Comparison of ENCODE assay signal across 8 cellular contexts in genomic region chr12:1804545-1805332, GRCh38. TPM values are rescaled to one million over a fixed set of nuclear protein-coding genes. Genes with fewer than 3 reads are reported as not detected.
DNase-seq lines count a peak whose midpoint lies in the region; TF ChIP-seq lines count a peak whose summit lies in the region.

No MANE protein-coding gene starts in this region.

- no peaks in the 10 kb centered on the region for H3K4me1 ChIP-seq in HEK293 (ENCODE audit: control insufficient read depth, insufficient read depth, low read length)
- H3K4me1 ChIP-seq in SK-N-SH (ENCODE audit: control insufficient read depth in 1 of 2, insufficient read depth in 2 of 2, low read depth in 1 of 2, low read length in 1 of 2) = peaks cover 0 to 29% of the 10 kb centered on the region in 2 experiments; a peak in 1 of 4 replicates

- no peak overlapping the region for H3K4me2 ChIP-seq in SK-N-SH

- POLR2A ChIA-PET in HEK293 (lab: Yijun Ruan, JAX) = no interaction called here
- POLR2A ChIA-PET in SK-N-SH (lab: Yijun Ruan, JAX) = no interaction called here

- intact Hi-C loops in activated naive CD4-positive, alpha-beta T cell treated with anti-CD3 and anti-CD28 coated beads for 36 hours (cut with micrococcal nuclease) = loop anchor here (1.0 kb wide), 1 partner anchor 8 kb away; no protein-coding TSS in a partner anchor

- no peak for TF ChIP-seq CTCF in HEK293 (tag by site-specific recombination; IDR thresholded peaks at IDR 0.05)
- TF ChIP-seq CTCF in SK-N-SH (IDR thresholded peaks at IDR 0.05) = no peak
- no peak for TF ChIP-seq CTCF in glutamatergic neuron (IDR thresholded peaks at IDR 0.05; ENCODE audit: partially characterized antibody, unreplicated experiment)
- TF ChIP-seq CTCF in progenitor cell of endocrine pancreas (IDR thresholded peaks at IDR 0.05; ENCODE audit: unreplicated experiment) = no peak

- H4K20me1 ChIP-seq in SK-N-SH (ENCODE audit: insufficient read depth) = no peaks in the 10 kb centered on the region

- no peak for TF ChIP-seq RAD21 in SK-N-SH (IDR thresholded peaks at IDR 0.05; ENCODE audit: low read length)

- H2AFZ ChIP-seq in SK-N-SH (ENCODE audit: low read depth) = peak overlapping the region; percentile 99

- H3K36me3 ChIP-seq in HEK293 (ENCODE audit: control insufficient read depth in 2 of 2, insufficient read depth in 1 of 2, low read length in 2 of 2) (no peaks in the 10 kb centered on the region), SK-N-SH (replicated peaks in 1 of 2; ENCODE audit: control insufficient read depth in 1 of 2, insufficient read depth in 2 of 2, low read length in 1 of 2) (no peaks in the 10 kb centered on the region)

- H3K9ac ChIP-seq in SK-N-SH = no peak overlapping the region

- H3F3A ChIP-seq in SK-N-SH (replicated peaks; ENCODE audit: insufficient read depth) = no peaks in the 10 kb centered on the region

- no peaks in the 10 kb centered on the region for H3K9me3 Mint-ChIP-seq in activated naive CD4-positive, alpha-beta T cell treated with anti-CD3 and anti-CD28 coated beads for 36 hours
- H3K9me3 Mint-ChIP-seq in glutamatergic neuron (ENCODE audit: unreplicated experiment) = peaks cover 6% of the 10 kb centered on the region
- H3K9me3 Mint-ChIP-seq in progenitor cell of endocrine pancreas (ENCODE audit: low read depth) = no peaks in the 10 kb centered on the region

- H3K27ac Mint-ChIP-seq in activated naive CD4-positive, alpha-beta T cell treated with anti-CD3 and anti-CD28 coated beads for 36 hours = peak overlapping the region; percentile 74
- H3K27ac Mint-ChIP-seq in glutamatergic neuron (ENCODE audit: unreplicated experiment) (no peak overlapping the region), progenitor cell of endocrine pancreas (no peak overlapping the region)

- DNase-seq in GF-D8 (lab: John Stamatoyannopoulos, UW) = peak; percentile 65
- DNase-seq in NAMALWA (ENCODE audit: low spot score) = peak; percentile 93
- DNase-seq in SK-N-SH = peak; percentile 94
- peak; percentile 95 for DNase-seq in activated naive CD4-positive, alpha-beta T cell treated with anti-CD3 and anti-CD28 coated beads for 36 hours
- peak; percentile 86 for DNase-seq in glutamatergic neuron
- DNase-seq in progenitor cell of endocrine pancreas (ENCODE audit: low spot score, unreplicated experiment) = peak; percentile 67
- DNase-seq in ureter (ENCODE audit: low spot score) = peak; percentile 85

- no peaks in the 10 kb centered on the region for H3K27me3 ChIP-seq in SK-N-SH (ENCODE audit: insufficient read depth)

- H3K9me3 ChIP-seq in HEK293 (ENCODE audit: control insufficient read depth, insufficient read depth, low read depth, low read length) (no peaks in the 10 kb centered on the region), SK-N-SH (no peaks in the 10 kb centered on the region)

- WGBS in SK-N-SH (ENCODE audit: low lambda C conversion rate) = 41% methylated on average over 24 of the region's 25 CpGs

- H3K27ac ChIP-seq in HEK293 (ENCODE audit: extremely low read depth, low read depth, low read length) (no peak overlapping the region), SK-N-SH (ENCODE audit: low read depth in 2 of 2, low read length in 1 of 2) (peak overlapping the region in 1 of 2 experiments; percentile 63; a peak in 1 of 4 replicates)

- no peaks in the 10 kb centered on the region for H3K27me3 Mint-ChIP-seq in activated naive CD4-positive, alpha-beta T cell treated with anti-CD3 and anti-CD28 coated beads for 36 hours (ENCODE audit: low read depth)
- no peaks in the 10 kb centered on the region for H3K27me3 Mint-ChIP-seq in glutamatergic neuron (ENCODE audit: unreplicated experiment)
- H3K27me3 Mint-ChIP-seq in progenitor cell of endocrine pancreas = no peaks in the 10 kb centered on the region

- CTCF ChIA-PET in HEK293 (lab: Yijun Ruan, JAX) (interaction anchor here (0.5 to 5.1 kb wide), 4 partner anchors 13 to 151 kb away, joined by 3 to 22 read pairs (median 4); no protein-coding TSS in a partner anchor), SK-N-SH (lab: Yijun Ruan, JAX) (interaction anchor here (0.7 to 17.5 kb wide), 5 partner anchors 9 to 152 kb away, joined by 3 to 349 read pairs (median 3); no protein-coding TSS in a partner anchor)
- CTCF ChIA-PET in activated naive CD4-positive, alpha-beta T cell treated with anti-CD3 and anti-CD28 coated beads for 36 hours (lab: Charles Lee) = interaction anchor here (0.8 to 1.0 kb wide), 2 partner anchors 14 to 135 kb away, joined by 3 to 5 read pairs; no protein-coding TSS in a partner anchor

- no peaks in the 10 kb centered on the region for H3K36me3 Mint-ChIP-seq in activated naive CD4-positive, alpha-beta T cell treated with anti-CD3 and anti-CD28 coated beads for 36 hours (ENCODE audit: low read depth)
- H3K36me3 Mint-ChIP-seq in glutamatergic neuron (ENCODE audit: unreplicated experiment) (no peaks in the 10 kb centered on the region), progenitor cell of endocrine pancreas (ENCODE audit: insufficient read depth) (no peaks in the 10 kb centered on the region)

- no peaks in the 10 kb centered on the region for H3K9me2 ChIP-seq in SK-N-SH

- H3K4me3 Mint-ChIP-seq in activated naive CD4-positive, alpha-beta T cell treated with anti-CD3 and anti-CD28 coated beads for 36 hours = peak overlapping the region; percentile 20
- no peak overlapping the region for H3K4me3 Mint-ChIP-seq in glutamatergic neuron (ENCODE audit: unreplicated experiment)
- no peak overlapping the region for H3K4me3 Mint-ChIP-seq in progenitor cell of endocrine pancreas (ENCODE audit: low read depth)

- TF ChIP-seq EP300 in SK-N-SH (IDR thresholded peaks at IDR 0.05; ENCODE audit: borderline replicate concordance in 1 of 2, low read depth in 1 of 2, low read length in 1 of 2) = no peak

- H3K4me3 ChIP-seq in HEK293 (ENCODE audit: low read depth, low read length) (no peak overlapping the region), SK-N-SH (ENCODE audit: low read depth in 2 of 2, low read length in 1 of 2) (no peak overlapping the region)

- no peaks in the 10 kb centered on the region for H3K79me2 ChIP-seq in SK-N-SH (ENCODE audit: insufficient read depth)

- peaks cover 6% of the 10 kb centered on the region for H3K4me1 Mint-ChIP-seq in activated naive CD4-positive, alpha-beta T cell treated with anti-CD3 and anti-CD28 coated beads for 36 hours (ENCODE audit: low read depth)
- H3K4me1 Mint-ChIP-seq in glutamatergic neuron (ENCODE audit: low read depth, unreplicated experiment) (peaks cover 14% of the 10 kb centered on the region), progenitor cell of endocrine pancreas (ENCODE audit: low read depth) (no peaks in the 10 kb centered on the region)

TF ChIP-seq in HEK293, 187 proteins besides CTCF, POLR2A, EP300 and RAD21 (continues in another document):
- TF ChIP-seq GLIS1 (tag by site-specific recombination; IDR thresholded peaks at IDR 0.05) (0 out of 2 replicates have a peak, but pooled peaks have one; percentile 17), ZFHX2 (tag by site-specific recombination; conservative IDR thresholded peaks at IDR 0.05) (no peak), YY1 (tag by site-specific recombination; IDR thresholded peaks at IDR 0.05) (peak; percentile 68), YY2 (tag by site-specific recombination; IDR thresholded peaks at IDR 0.05) (peak; percentile 68), TRIM28 (IDR thresholded peaks at IDR 0.05; ENCODE audit: borderline replicate concordance, low read length) (0 out of 2 replicates have a peak, but pooled peaks have one; percentile 26), ZNF488 (tag by site-specific recombination; IDR thresholded peaks at IDR 0.05) (no peak)

TF ChIP-seq in SK-N-SH, 30 proteins besides CTCF, POLR2A, EP300 and RAD21 (continues in another document):
- no peak for TF ChIP-seq FOSL2 (IDR thresholded peaks at IDR 0.05; ENCODE audit: borderline replicate concordance, low read depth)
- TF ChIP-seq EZH2phosphoT487 (IDR thresholded peaks at IDR 0.05; ENCODE audit: borderline replicate concordance, low read depth) = no peak
- no peak for TF ChIP-seq USF1 (IDR thresholded peaks at IDR 0.05; ENCODE audit: borderline replicate concordance, low read depth)
- peak; percentile 93 for TF ChIP-seq YY1 (IDR thresholded peaks at IDR 0.05; ENCODE audit: low read depth)
- no peak for TF ChIP-seq FOXM1 (IDR thresholded peaks at IDR 0.05; ENCODE audit: low read depth)
- TF ChIP-seq TCF12 (IDR thresholded peaks at IDR 0.05) = peak; percentile 51; the same call in 1 of the 2 replicates
- TF ChIP-seq NFIC (IDR thresholded peaks at IDR 0.05; ENCODE audit: borderline replicate concordance) = no peak
- no peak for TF ChIP-seq SMC3 (IDR thresholded peaks at IDR 0.05; ENCODE audit: low read depth, low read length)
- TF ChIP-seq NRF1 (IDR thresholded peaks at IDR 0.05; ENCODE audit: low read depth, low read length) = no peak
- TF ChIP-seq TAF1 (IDR thresholded peaks at IDR 0.05; ENCODE audit: borderline replicate concordance, low read depth, low read length) = peak; percentile 39; the same call in 1 of the 2 replicates
- TF ChIP-seq, protein P1, sequence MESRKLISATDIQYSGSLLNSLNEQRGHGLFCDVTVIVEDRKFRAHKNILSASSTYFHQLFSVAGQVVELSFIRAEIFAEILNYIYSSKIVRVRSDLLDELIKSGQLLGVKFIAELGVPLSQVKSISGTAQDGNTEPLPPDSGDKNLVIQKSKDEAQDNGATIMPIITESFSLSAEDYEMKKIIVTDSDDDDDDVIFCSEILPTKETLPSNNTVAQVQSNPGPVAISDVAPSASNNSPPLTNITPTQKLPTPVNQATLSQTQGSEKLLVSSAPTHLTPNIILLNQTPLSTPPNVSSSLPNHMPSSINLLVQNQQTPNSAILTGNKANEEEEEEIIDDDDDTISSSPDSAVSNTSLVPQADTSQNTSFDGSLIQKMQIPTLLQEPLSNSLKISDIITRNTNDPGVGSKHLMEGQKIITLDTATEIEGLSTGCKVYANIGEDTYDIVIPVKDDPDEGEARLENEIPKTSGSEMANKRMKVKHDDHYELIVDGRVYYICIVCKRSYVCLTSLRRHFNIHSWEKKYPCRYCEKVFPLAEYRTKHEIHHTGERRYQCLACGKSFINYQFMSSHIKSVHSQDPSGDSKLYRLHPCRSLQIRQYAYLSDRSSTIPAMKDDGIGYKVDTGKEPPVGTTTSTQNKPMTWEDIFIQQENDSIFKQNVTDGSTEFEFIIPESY (IDR thresholded peaks at IDR 0.05; ENCODE audit: borderline replicate concordance, low read depth) = no peak

RNA-seq across cellular contexts. Expression of gene LRTM2, which starts 15.6 kb away (rescaled TPM):
- polyA plus RNA-seq in SK-N-SH (2012; rRNA removed) = not detected in 2 replicates
- polyA plus RNA-seq in SK-N-SH (2012; cell fraction: cytosol; rRNA removed) = not detected in 2 replicates
- polyA plus RNA-seq in SK-N-SH (2012; cell fraction: nucleus; rRNA removed) = 0.07 TPM in 1 of 2 replicates, not detected in the other
- not detected for total RNA-seq in activated naive CD4-positive, alpha-beta T cell treated with anti-CD3 and anti-CD28 coated beads for 36 hours
- 14.6 TPM for total RNA-seq in glutamatergic neuron (ENCODE audit: unreplicated experiment)
- 0.48 and 0.53 TPM in 2 replicates for total RNA-seq in progenitor cell of endocrine pancreas
- not detected for total RNA-seq in ureter

Comparison
In these comparisons a context has a peak if more than half of its experiments do, and no peak if none do; other contexts are left out.
1. RNA of gene LRTM2, which starts 15.6 kb away (total RNA-seq): 14.6 TPM in glutamatergic neuron (single experiment); 0.48 to 0.53 TPM in progenitor cell of endocrine pancreas, not detected in activated naive CD4-positive, alpha-beta T cell treated with anti-CD3 and anti-CD28 coated beads for 36 hours and not detected in ureter (single experiment); every median in the first group is over 10 times any median in the second.
2. Peak in every context shown above with its lines, with median percentiles within 50 percentile points of each other: DNase-seq.